Comparison of ENCODE assay signal across 6 cellular contexts in genomic region chr5:41305056-41305455, GRCh38.
"Had no signal": no experiment of that assay in that cellular context is flagged by ENCODE, and none has a peak within 500 bp of the region (broad histone marks: within the 10 kb centered on the region; RNA-seq: fewer than 3 reads in every experiment).

No MANE protein-coding gene starts in this region.

- H3K4me3 ChIP-seq: K562 had no signal

- ATAC-seq: HepG2, K562 had no signal

- H3K4me3 Mint-ChIP-seq: IgD-negative memory B cell had no signal

- H3K4me1 Mint-ChIP-seq: IgD-negative memory B cell had no signal

- H3K36me3 Mint-ChIP-seq: IgD-negative memory B cell had no signal

- FAIRE-seq: HepG2, K562 had no signal

- H3K27ac ChIP-seq: HL-60 had no signal

- H3K27ac Mint-ChIP-seq: IgD-negative memory B cell had no signal

- H3K27me3 Mint-ChIP-seq: IgD-negative memory B cell had no signal

- DNase-seq: IMR-90, KBM-7 had no signal
